10 cellular contexts compared by ENCODE assay signal in the genomic region with DNA sequence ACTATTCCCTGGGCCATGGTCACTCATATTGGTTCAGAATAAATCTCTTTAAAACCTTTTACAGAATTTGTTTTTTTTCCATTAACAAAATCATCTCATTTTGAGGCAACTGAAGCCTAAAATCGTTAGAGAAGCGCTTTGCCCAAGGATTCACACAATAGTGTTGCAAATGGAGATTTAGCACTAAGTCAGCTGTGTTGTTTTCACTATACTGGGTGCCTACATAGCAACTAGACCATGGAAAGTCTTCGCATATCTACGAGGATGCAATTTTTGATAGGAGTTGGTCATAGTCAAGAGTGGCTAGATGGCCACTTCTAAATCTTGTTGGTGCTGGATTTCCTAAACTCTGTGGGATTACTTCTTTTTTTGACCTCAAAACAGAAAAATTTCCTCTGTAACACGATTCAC. TPM values are rescaled to one million over a fixed set of nuclear protein-coding genes. Genes with fewer than 3 reads are reported as not detected.
A peak's percentile ranks its signal among the peaks of the same experiment; 100 is the strongest.
DNase-seq lines count a peak whose midpoint lies in the region; ATAC-seq and TF ChIP-seq lines count a peak whose summit lies in the region.
"Had no signal": no experiment of that assay in that cellular context is flagged by ENCODE, and none has a peak within 500 bp of the region (broad histone marks: within the 10 kb centered on the region; RNA-seq: fewer than 3 reads in every experiment).

No MANE protein-coding gene starts in this region.

- H3K36me3 Mint-ChIP-seq in CD4-positive, CD25-positive, alpha-beta regulatory T cell, result no peaks in the 10 kb centered on the region

- no peaks in the 10 kb centered on the region for H3K36me3 ChIP-seq in CD4-positive, CD25-positive, alpha-beta regulatory T cell (ENCODE audit: control insufficient read depth, insufficient read depth, low read length)
- no peaks in the 10 kb centered on the region for H3K36me3 ChIP-seq in MM.1S (replicated peaks; ENCODE audit: insufficient read depth, low read length)
- no peaks in the 10 kb centered on the region for H3K36me3 ChIP-seq in ovary

- H4K20me1 ChIP-seq in MM.1S (ENCODE audit: insufficient read depth, low read length), result no peaks in the 10 kb centered on the region

- peak overlapping the region; percentile 94 for H3K4me3 ChIP-seq in CD4-positive, CD25-positive, alpha-beta regulatory T cell (ENCODE audit: low read depth, low read length)
- peak overlapping the region; percentile 71 for H3K4me3 ChIP-seq in MM.1S (ENCODE audit: low read length)
- H3K4me3 ChIP-seq in epithelial cell of proximal tubule (ENCODE audit: low read depth, low read length), result peak overlapping the region; percentile 85
- peak overlapping the region; percentile 45 for H3K4me3 ChIP-seq in ovary

- H3K9me3 Mint-ChIP-seq in CD4-positive, CD25-positive, alpha-beta regulatory T cell, result peaks cover 0 to 1% (median 0%) of the 10 kb centered on the region in 7 donors
- H3K9me3 Mint-ChIP-seq: stimulated activated naive CD8-positive, alpha-beta T cell treated with anti-CD3 and anti-CD28 coated beads, Interleukin-15, amount 100 ng/mL, for 72 hours had no signal

- H3K27ac ChIP-seq in CD4-positive, CD25-positive, alpha-beta regulatory T cell (ENCODE audit: insufficient read depth, low read length, poor library complexity, severe bottlenecking), result peak overlapping the region; percentile 97
- H3K27ac ChIP-seq in MM.1S (ENCODE audit: low read length) (peak overlapping the region; percentile 67; the same call in 1 of the 2 replicates), ovary (peak overlapping the region; percentile 76 to 79)

- peaks cover 41% of the 10 kb centered on the region for H3K79me2 ChIP-seq in MM.1S (ENCODE audit: low read length)

- TF ChIP-seq POLR2A in ovary (IDR thresholded peaks at IDR 0.05), result no peak

- ATAC-seq in CD4-positive, CD25-positive, alpha-beta regulatory T cell (ENCODE audit: low read depth in 2 of 2), result no peak

- peaks cover 19% of the 10 kb centered on the region for H3K4me1 ChIP-seq in CD4-positive, CD25-positive, alpha-beta regulatory T cell (ENCODE audit: control insufficient read depth, insufficient read depth, low read length, poor library complexity, severe bottlenecking)
- H3K4me1 ChIP-seq in MM.1S (ENCODE audit: low read length) (0 out of 2 replicates have a peak, but pooled peaks cover 4% of the 10 kb centered on the region), ovary (ENCODE audit: insufficient read depth) (no peaks in the 10 kb centered on the region)

- H3K4me3 Mint-ChIP-seq in CD4-positive, CD25-positive, alpha-beta regulatory T cell, result no peak overlapping the region
- H3K4me3 Mint-ChIP-seq: stimulated activated naive CD8-positive, alpha-beta T cell treated with anti-CD3 and anti-CD28 coated beads, Interleukin-15, amount 100 ng/mL, for 72 hours had no signal

- intact Hi-C loops in ovary (cut with DNase I), result no loop called here

- H3K9me3 ChIP-seq in CD4-positive, CD25-positive, alpha-beta regulatory T cell (ENCODE audit: control insufficient read depth in 2 of 2, low read length in 2 of 2), result no peaks in the 10 kb centered on the region
- H3K9me3 ChIP-seq in MM.1S (replicated peaks; ENCODE audit: insufficient read depth, low read length) (no peaks in the 10 kb centered on the region), ovary (no peaks in the 10 kb centered on the region)

- peak overlapping the region; percentile 16; the same call in 1 of the 2 replicates for H3K9ac ChIP-seq in MM.1S (ENCODE audit: low read length)

- H3K4me1 Mint-ChIP-seq in CD4-positive, CD25-positive, alpha-beta regulatory T cell, result peaks cover 0 to 14% (median 2%) of the 10 kb centered on the region in 4 donors
- H3K4me1 Mint-ChIP-seq: memory B cell; stimulated activated naive CD8-positive, alpha-beta T cell treated with anti-CD3 and anti-CD28 coated beads, Interleukin-15, amount 100 ng/mL, for 72 hours had no signal

- H3K4me2 ChIP-seq in MM.1S (ENCODE audit: low read depth, low read length), result peak overlapping the region; percentile 62

- H3K9me2 ChIP-seq in MM.1S (replicated peaks; ENCODE audit: insufficient read depth, low read length), result no peaks in the 10 kb centered on the region

- H3K27ac Mint-ChIP-seq in CD4-positive, CD25-positive, alpha-beta regulatory T cell, result no peak overlapping the region
- H3K27ac Mint-ChIP-seq: memory B cell; stimulated activated naive CD8-positive, alpha-beta T cell treated with anti-CD3 and anti-CD28 coated beads, Interleukin-15, amount 100 ng/mL, for 72 hours had no signal

- peaks cover 3% of the 10 kb centered on the region for H3K27me3 ChIP-seq in CD4-positive, CD25-positive, alpha-beta regulatory T cell (ENCODE audit: control insufficient read depth, insufficient read depth, low read length)
- no peaks in the 10 kb centered on the region for H3K27me3 ChIP-seq in MM.1S (replicated peaks; ENCODE audit: insufficient read depth, low read length)
- H3K27me3 ChIP-seq in ovary, result no peaks in the 10 kb centered on the region

- TF ChIP-seq CTCF in MM.1S (IDR thresholded peaks at IDR 0.05; ENCODE audit: low read length) (no peak), epithelial cell of proximal tubule (conservative IDR thresholded peaks at IDR 0.05; ENCODE audit: low read depth, low read length) (no peak), ovary (IDR thresholded peaks at IDR 0.05) (no peak)

- WGBS in ovary, 3 donors, result 67 to 71% (median 68%) methylated on average over 5 of the region's 5 CpGs

- no peak for DNase-seq in CD4-positive, CD25-positive, alpha-beta regulatory T cell
- DNase-seq in MM.1S (no peak), epithelial cell of proximal tubule (ENCODE audit: low read depth) (no peak), ovary (no peak), HUDEP-2 (lab: John Stamatoyannopoulos, UW; ENCODE audit: unreplicated experiment in 76 of 76) (no peak), NAMALWA (ENCODE audit: low spot score) (no peak), NCI-H2107 (lab: John Stamatoyannopoulos, UW) (no peak)
- DNase-seq in stimulated activated CD4-positive, alpha-beta T cell treated with anti-CD3 and anti-CD28 coated beads, Interleukin-15, amount 100 ng/mL, for 24 hours, result no peak

- no peak for TF ChIP-seq EP300 in ovary (IDR thresholded peaks at IDR 0.05)

- H3F3A ChIP-seq in MM.1S (ENCODE audit: insufficient read depth, low read length), result peaks cover 14% of the 10 kb centered on the region

- H3K27me3 Mint-ChIP-seq in CD4-positive, CD25-positive, alpha-beta regulatory T cell, result peaks cover 9% of the 10 kb centered on the region

- peak overlapping the region; percentile 72 for H2AFZ ChIP-seq in MM.1S (ENCODE audit: low read length)

RNA-seq across cellular contexts. Expression of a gene that starts 0.5 kb away (rescaled TPM):
- 25.0 TPM for total RNA-seq in CD4-positive, CD25-positive, alpha-beta regulatory T cell
- 10 to 100 TPM; 43.2 to 61.3 (median 44.5) TPM for polyA plus RNA-seq in CD4-positive, CD25-positive, alpha-beta regulatory T cell
- total RNA-seq in epithelial cell of proximal tubule, result 23.8 and 27.5 TPM in 2 replicates
- 10 to 100 TPM; 13.9 to 35.2 (median 25.6) TPM for total RNA-seq in ovary
- polyA plus RNA-seq in ovary, result 10 to 100 TPM; 15.0 to 31.6 TPM

RNA-seq across cellular contexts. Expression of a gene that starts 41.5 kb away (rescaled TPM):
- not detected for total RNA-seq in CD4-positive, CD25-positive, alpha-beta regulatory T cell
- polyA plus RNA-seq in CD4-positive, CD25-positive, alpha-beta regulatory T cell, result not detected
- total RNA-seq in epithelial cell of proximal tubule (9.6 and 11.4 TPM in 2 replicates), ovary (10 to 100 TPM in 6 of 7 donors, 1 to 10 TPM in 1; 7.4 to 23.4 (median 19.1) TPM)
- polyA plus RNA-seq in ovary, result 10 to 100 TPM in 1 of 2 donors, 1 to 10 TPM in 1; 8.2 to 13.6 TPM

RNA-seq across cellular contexts. Expression of a gene that starts 47.6 kb away (rescaled TPM):
- 72.2 TPM for total RNA-seq in CD4-positive, CD25-positive, alpha-beta regulatory T cell
- 10 to 100 TPM; 47.1 to 66.8 (median 51.9) TPM for polyA plus RNA-seq in CD4-positive, CD25-positive, alpha-beta regulatory T cell
- total RNA-seq in epithelial cell of proximal tubule, result 22.5 and 25.3 TPM in 2 replicates
- total RNA-seq in ovary, result 100 to 1,000 TPM in 1 of 7 donors, 10 to 100 TPM in 6; 27.8 to 102 (median 84.5) TPM
- 10 to 100 TPM; 12.6 to 19.0 TPM for polyA plus RNA-seq in ovary
